14 cellular contexts compared by ENCODE assay signal in genomic region chr15:27490867-27491595, GRCh38.
A peak's percentile ranks its signal among the peaks of the same experiment; 100 is the strongest.
DNase-seq lines count a peak whose midpoint lies in the region; ATAC-seq and TF ChIP-seq lines count a peak whose summit lies in the region.
"Had no signal": no experiment of that assay in that cellular context is flagged by ENCODE, and none has a peak within 500 bp of the region (broad histone marks: within the 10 kb centered on the region; RNA-seq: fewer than 3 reads in every experiment).

No MANE protein-coding gene starts in this region.

- intact Hi-C loops in upper lobe of right lung (cut with DNase I) (no loop called here), esophagus squamous epithelium (cut with DNase I) (no loop called here), heart left ventricle (cut with DNase I) (no loop called here)

- WGBS in esophagus squamous epithelium, 2 donors: 41 to 55% methylated on average over 9 to 11 of the region's 12 CpGs
- WGBS in heart left ventricle, 4 donors: 69 to 70% (median 69%) methylated on average over 12 of the region's 12 CpGs

- H3K27me3 ChIP-seq in RWPE2 (ENCODE audit: insufficient read depth, poor library complexity, severe bottlenecking) (no peaks in the 10 kb centered on the region), upper lobe of right lung (no peaks in the 10 kb centered on the region), esophagus squamous epithelium (no peaks in the 10 kb centered on the region), heart left ventricle (no peaks in the 10 kb centered on the region)

- DNase-seq in RWPE2 (ENCODE audit: low spot score) (no peak), globus pallidus (ENCODE audit: low spot score) (peak; percentile 14), medulla oblongata (ENCODE audit: extremely low spot score) (peak; percentile 10), upper lobe of right lung (no peak), esophagus squamous epithelium (lab: John Stamatoyannopoulos, UW) (no peak), heart left ventricle (no peak), NCI-H128 (lab: John Stamatoyannopoulos, UW; ENCODE audit: unreplicated experiment) (no peak)
- DNase-seq: Caco-2, Kasumi-1, NCI-H187, NCI-H748 treated with DMSO at 0.1 percent for 48 hours had no signal

- H3K36me3 ChIP-seq in RWPE2 (ENCODE audit: low read depth): no peaks in the 10 kb centered on the region
- H3K36me3 ChIP-seq in upper lobe of right lung: no peaks in the 10 kb centered on the region
- no peaks in the 10 kb centered on the region for H3K36me3 ChIP-seq in esophagus squamous epithelium
- H3K36me3 ChIP-seq in heart left ventricle: no peaks in the 10 kb centered on the region

- TF ChIP-seq CTCF in RWPE2 (IDR thresholded peaks at IDR 0.05; ENCODE audit: poor library complexity, severe bottlenecking): no peak
- no peak for TF ChIP-seq CTCF in upper lobe of right lung (IDR thresholded peaks at IDR 0.05)
- TF ChIP-seq CTCF in esophagus squamous epithelium (IDR thresholded peaks at IDR 0.05): no peak
- no peak for TF ChIP-seq CTCF in heart left ventricle (IDR thresholded peaks at IDR 0.05)

- peaks cover 2% of the 10 kb centered on the region for H3K9me3 ChIP-seq in RWPE2 (ENCODE audit: severe bottlenecking)
- no peaks in the 10 kb centered on the region for H3K9me3 ChIP-seq in upper lobe of right lung
- H3K9me3 ChIP-seq in esophagus squamous epithelium: no peaks in the 10 kb centered on the region
- H3K9me3 ChIP-seq in heart left ventricle: no peaks in the 10 kb centered on the region

- H3K27ac ChIP-seq in RWPE2 (ENCODE audit: poor library complexity, severe bottlenecking): no peak overlapping the region
- no peak overlapping the region for H3K27ac ChIP-seq in upper lobe of right lung
- no peak overlapping the region for H3K27ac ChIP-seq in esophagus squamous epithelium
- H3K27ac ChIP-seq in heart left ventricle: no peak overlapping the region
- H3K27ac ChIP-seq: HL-60 had no signal

- H3K4me1 ChIP-seq in RWPE2 (ENCODE audit: insufficient read depth, poor library complexity, severe bottlenecking) (no peaks in the 10 kb centered on the region), upper lobe of right lung (no peaks in the 10 kb centered on the region), esophagus squamous epithelium (peaks cover 0 to 19% (median 0%) of the 10 kb centered on the region in 3 donors), heart left ventricle (no peaks in the 10 kb centered on the region)
- H3K4me1 ChIP-seq: Caco-2 had no signal

- ATAC-seq in RWPE2 (ENCODE audit: low read depth) (peak; percentile 40; the same call in 1 of the 3 replicates), upper lobe of right lung (peak; percentile 28), heart left ventricle (no peak), HG03457 (IDR thresholded peaks at IDR 0.05; ENCODE audit: unreplicated experiment) (no peak)
- ATAC-seq: Right ventricle myocardium inferior had no signal

- no peak for TF ChIP-seq POLR2A in esophagus squamous epithelium (IDR thresholded peaks at IDR 0.05)
- no peak for TF ChIP-seq POLR2A in heart left ventricle (IDR thresholded peaks at IDR 0.05)

- H3K4me3 ChIP-seq in RWPE2 (ENCODE audit: severe bottlenecking): no peak overlapping the region
- H3K4me3 ChIP-seq in upper lobe of right lung: no peak overlapping the region
- no peak overlapping the region for H3K4me3 ChIP-seq in esophagus squamous epithelium
- H3K4me3 ChIP-seq in heart left ventricle: no peak overlapping the region

Comparison
In these comparisons a context has a peak if more than half of its experiments do, and no peak if none do; other contexts are left out.
1. ATAC-seq: peak in RWPE2 (single experiment) and upper lobe of right lung (single experiment); none in heart left ventricle (0 of 4) and HG03457 (single experiment).
2. DNase-seq: peak in globus pallidus (single experiment) and medulla oblongata (single experiment); none in RWPE2 (single experiment), upper lobe of right lung (single experiment), esophagus squamous epithelium (single experiment), heart left ventricle (0 of 5) and NCI-H128 (single experiment).